ENCODE assay signal across 8 cellular contexts in the genomic region with DNA sequence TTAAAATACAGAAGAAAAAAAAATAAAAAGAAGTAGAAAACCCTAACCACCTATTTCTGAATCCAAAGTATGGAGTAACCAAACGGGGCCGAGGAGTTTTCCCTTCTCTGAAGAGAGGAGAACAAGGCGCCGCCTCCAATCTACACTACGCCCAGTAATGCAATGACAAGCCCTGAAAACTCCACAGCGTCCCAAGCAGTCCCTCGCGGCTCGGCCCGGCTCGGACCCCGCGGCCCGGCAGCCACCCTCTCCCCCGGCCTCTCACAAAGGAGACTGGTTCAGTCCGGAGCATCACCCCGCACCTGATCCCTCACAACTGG. TPM values are rescaled to one million over a fixed set of nuclear protein-coding genes. Genes with fewer than 3 reads are reported as not detected.
A peak's percentile ranks its signal among the peaks of the same experiment; 100 is the strongest.
DNase-seq lines count a peak whose midpoint lies in the region; ATAC-seq, FAIRE-seq and TF ChIP-seq lines count a peak whose summit lies in the region.

No MANE protein-coding gene starts in this region.

- H3K9ac ChIP-seq in GM12878 (ENCODE audit: control insufficient read depth, insufficient read depth, low read length): peak overlapping the region; percentile 94

- peak overlapping the region; percentile 70 for H3K4me2 ChIP-seq in GM12878 (ENCODE audit: control insufficient read depth, insufficient read depth)

- H3K4me3 ChIP-seq in GM12878 (peak overlapping the region; percentile 97), thoracic aorta (peak overlapping the region; percentile 92)

- no peaks in the 10 kb centered on the region for H3K27me3 Mint-ChIP-seq in activated CD4-positive, alpha-beta T cell treated with anti-CD3 and anti-CD28 coated beads, Interleukin-2, amount 10 ng/mL, durations not matched to agents 24 days and 14 days

- TF ChIP-seq EP300 in GM12878 (IDR thresholded peaks at IDR 0.05; ENCODE audit: borderline replicate concordance in 1 of 2, control insufficient read depth in 1 of 2, low read depth in 2 of 2, low read length in 2 of 2): no peak

- H3K9me3 Mint-ChIP-seq in activated CD4-positive, alpha-beta T cell treated with anti-CD3 and anti-CD28 coated beads, Interleukin-2, amount 10 ng/mL, durations not matched to agents 24 days and 14 days: no peaks in the 10 kb centered on the region

- no peaks in the 10 kb centered on the region for H3K27me3 ChIP-seq in GM12878 (replicated peaks in 1 of 2; ENCODE audit: control insufficient read depth in 2 of 2, insufficient read depth in 2 of 2, low read length in 1 of 2)
- no peaks in the 10 kb centered on the region for H3K27me3 ChIP-seq in thoracic aorta (replicated peaks; ENCODE audit: insufficient read depth)

- peaks cover 7% of the 10 kb centered on the region for H3K4me1 ChIP-seq in GM12878 (ENCODE audit: control insufficient read depth, insufficient read depth, low read length)
- H3K4me1 ChIP-seq in thoracic aorta (ENCODE audit: control insufficient read depth in 1 of 2, low read depth in 2 of 2): peaks cover 14 to 26% of the 10 kb centered on the region in 2 donors

- no peak for FAIRE-seq in GM12878 (lab: Jason Lieb, UNC)

- peaks cover 31% of the 10 kb centered on the region for H3K36me3 Mint-ChIP-seq in activated CD4-positive, alpha-beta T cell treated with anti-CD3 and anti-CD28 coated beads, Interleukin-2, amount 10 ng/mL, durations not matched to agents 24 days and 14 days (ENCODE audit: low read depth)

- peaks cover 49% of the 10 kb centered on the region for H3K79me2 ChIP-seq in GM12878 (ENCODE audit: control insufficient read depth, insufficient read depth, low read length)

- CTCF ChIA-PET in GM12878 (lab: Yijun Ruan, JAX): interaction anchor here (0.8 to 3.3 kb wide), 23 partner anchors 9 to 216 kb away, joined by 3 to 38 read pairs (median 4); a partner anchor contains a TSS

- RAD21 ChIA-PET in GM12878 (lab: Charles Lee; ENCODE audit: unreplicated experiment): interaction anchor here (1.0 to 3.2 kb wide), 14 partner anchors 11 to 351 kb away, joined by 3 to 46 read pairs (median 6); a partner anchor contains a TSS

- H2AFZ ChIP-seq in GM12878 (ENCODE audit: control insufficient read depth, low read depth, low read length): peak overlapping the region; percentile 81

- BruUV-seq in GM12878 (replicated peaks; lab: Mats Ljungman, UMichigan): no TSS peak

- peaks cover 26% of the 10 kb centered on the region for H3K4me1 Mint-ChIP-seq in activated CD4-positive, alpha-beta T cell treated with anti-CD3 and anti-CD28 coated beads, Interleukin-2, amount 10 ng/mL, durations not matched to agents 24 days and 14 days

- H4K20me1 ChIP-seq in GM12878 (ENCODE audit: control insufficient read depth, insufficient read depth): no peaks in the 10 kb centered on the region

- intact Hi-C loops in activated CD4-positive, alpha-beta T cell treated with anti-CD3 and anti-CD28 coated beads, Interleukin-2, amount 10 ng/mL, durations not matched to agents 24 days and 14 days (cut with micrococcal nuclease): loop anchor here (10.0 kb wide), 1 partner anchor 351 kb away; a partner anchor contains a TSS
- intact Hi-C loops in GM12878 (cut with micrococcal nuclease; ENCODE audit: unreplicated experiment): no loop called here

- peak overlapping the region; percentile 95 for H3K4me3 Mint-ChIP-seq in activated CD4-positive, alpha-beta T cell treated with anti-CD3 and anti-CD28 coated beads, Interleukin-2, amount 10 ng/mL, durations not matched to agents 24 days and 14 days

- H3K27ac ChIP-seq in GM12878 (ENCODE audit: control insufficient read depth, insufficient read depth) (peak overlapping the region; percentile 94), thoracic aorta (peak overlapping the region; percentile 82 to 94)

- no peaks in the 10 kb centered on the region; a peak in 2 of 4 replicates for H3K36me3 ChIP-seq in GM12878 (ENCODE audit: control insufficient read depth in 2 of 2, insufficient read depth in 2 of 2, low read length in 1 of 2)
- H3K36me3 ChIP-seq in thoracic aorta: no peaks in the 10 kb centered on the region

- H3K27ac Mint-ChIP-seq in activated CD4-positive, alpha-beta T cell treated with anti-CD3 and anti-CD28 coated beads, Interleukin-2, amount 10 ng/mL, durations not matched to agents 24 days and 14 days: peak overlapping the region; percentile 97

- in situ Hi-C loops in GM12878 (cut with MboI): no loop called here

- ATAC-seq in HG03354 (IDR thresholded peaks at IDR 0.05; ENCODE audit: poor library complexity, severe bottlenecking, unreplicated experiment) (peak; percentile 25), GM12878 (peak; percentile 51), left lobe of liver (peak; percentile 27), thoracic aorta (ENCODE audit: insufficient number of reproducible peaks, low FRiP score, low read depth) (no peak)

- TF ChIP-seq POLR2A in GM12878 (IDR thresholded peaks at IDR 0.05; ENCODE audit: low read depth, low read length): no peak

- WGBS in GM12878 (ENCODE audit: insufficient coverage, insufficient replicate concordance, low lambda C conversion rate, missing lambda C conversion rate): 0% methylated on average over 17 of the region's 17 CpGs

- no peak for TF ChIP-seq RAD21 in GM12878 (IDR thresholded peaks at IDR 0.05; ENCODE audit: insufficient read depth, low read depth, low read length)

- H3K9me3 ChIP-seq in GM12878 (replicated peaks; ENCODE audit: control insufficient read depth, insufficient read depth, low read length) (no peaks in the 10 kb centered on the region), thoracic aorta (no peaks in the 10 kb centered on the region)

- POLR2A ChIA-PET in GM12878 (lab: Charles Lee): interaction anchor here (1.0 to 7.3 kb wide), 6 partner anchors 10 to 73 kb away, joined by 4 to 82 read pairs (median 6); a partner anchor contains a TSS

- SMC1A ChIA-PET in GM12878 (lab: Charles Lee; ENCODE audit: uncharacterized antibody, unreplicated experiment): interaction anchor here (0.9 to 2.6 kb wide), 15 partner anchors 9 to 181 kb away, joined by 3 to 23 read pairs (median 5); no protein-coding TSS in a partner anchor

- no peak for DNase-seq in activated CD4-positive, alpha-beta T cell treated with anti-CD3 and anti-CD28 coated beads, Interleukin-2, amount 10 ng/mL, durations not matched to agents 24 days and 14 days
- no peak for DNase-seq in activated CD4-positive, alpha-beta T cell treated with anti-CD3 and anti-CD28 coated beads for 4 hours
- no peak for DNase-seq in GM12878 (ENCODE audit: low read depth, low spot score)
- no peak for DNase-seq in left lobe of liver (ENCODE audit: low spot score)
- DNase-seq in thoracic aorta (ENCODE audit: low spot score): no peak
- DNase-seq in D341Med (ENCODE audit: low spot score): no peak
- no peak for DNase-seq in GM20000 (ENCODE audit: low spot score)

- no peak for TF ChIP-seq CTCF in GM12878 (IDR thresholded peaks at IDR 0.05 in 2 of 3, conservative IDR thresholded peaks at IDR 0.05 in 1 of 3; ENCODE audit: control insufficient read depth in 2 of 3, extremely low read depth in 1 of 3, insufficient read depth in 1 of 3, low read depth in 3 of 3, low read length in 3 of 3)
- TF ChIP-seq CTCF in thoracic aorta (IDR thresholded peaks at IDR 0.05): no peak
- TF ChIP-seq CTCF in GM20000 (IDR thresholded peaks at IDR 0.05; ENCODE audit: extremely low read depth, missing control alignments): no peak

RNA-seq across cellular contexts. Expression of a gene that starts 0.4 kb away (rescaled TPM):
- 104 and 115 TPM in 2 replicates for total RNA-seq in activated CD4-positive, alpha-beta T cell treated with anti-CD3 and anti-CD28 coated beads, Interleukin-2, amount 10 ng/mL, durations not matched to agents 24 days and 14 days
- 181 and 186 TPM in 2 replicates for total RNA-seq in GM12878 (2013; cell fraction: nucleolus; rRNA removed)
- total RNA-seq in GM12878 (2014; rRNA removed) (59.8 and 61.2 TPM in 2 replicates), GM12878 (2014; rRNA removed; fragmentation: Illumina TruSeq; extraction: Trizol) (50.8 and 53.6 TPM in 2 replicates), GM12878 (2021) (79.5 and 80.7 TPM in 2 replicates), left lobe of liver (23.4 TPM), thoracic aorta (10 to 100 TPM; 50.5 to 77.2 TPM)
- polyA plus RNA-seq in GM12878 (2011; ENCODE audit: low read depth): 33.1 TPM
- polyA plus RNA-seq in GM12878 (2011; rRNA removed) (15.4 and 23.3 TPM in 2 replicates), GM12878 (2014; fragmentation: Illumina TruSeq; extraction: Trizol) (52.1 and 60.4 TPM in 2 replicates), GM12878 (2014; fragmentation: Nextera tagmentation; extraction: Ambion mirVana) (10 to 100 TPM; 20.2 to 28.2 TPM), GM12878 (2014; rRNA removed) (31.1 and 34.2 TPM in 2 replicates), GM12878 (2016; fragmentation: Nextera tagmentation; extraction: Ambion mirVana) (10 to 100 TPM; 32.8 to 38.2 TPM)
- 33.4 and 34.9 TPM in 2 replicates for polyA plus RNA-seq in GM12878 (2011; cell fraction: cytosol; rRNA removed)
- polyA plus RNA-seq in GM12878 (2011; cell fraction: nucleus; rRNA removed): 84.8 and 98.6 TPM in 2 replicates
- 36.9 and 73.3 TPM in 2 replicates for polyA plus RNA-seq in GM12878 (2012)
- 65.5 and 76.4 TPM in 2 replicates for polyA minus RNA-seq in GM12878 (2011; rRNA and poly(A)+ RNA removed)
- 34.2 and 35.8 TPM in 2 replicates for polyA minus RNA-seq in GM12878 (2011; cell fraction: cytosol; rRNA and poly(A)+ RNA removed)
- polyA minus RNA-seq in GM12878 (2011; cell fraction: nucleus; rRNA and poly(A)+ RNA removed): 40.1 and 78.9 TPM in 2 replicates

RNA-seq across cellular contexts. Expression of a gene that starts 21.2 kb away (rescaled TPM):
- 26.5 and 30.1 TPM in 2 replicates for total RNA-seq in activated CD4-positive, alpha-beta T cell treated with anti-CD3 and anti-CD28 coated beads, Interleukin-2, amount 10 ng/mL, durations not matched to agents 24 days and 14 days
- 60.8 and 71.3 TPM in 2 replicates for total RNA-seq in GM12878 (2013; cell fraction: nucleolus; rRNA removed)
- total RNA-seq in GM12878 (2014; rRNA removed): 10.5 and 13.1 TPM in 2 replicates
- total RNA-seq in GM12878 (2014; rRNA removed; fragmentation: Illumina TruSeq; extraction: Trizol): 18.8 and 19.9 TPM in 2 replicates
- total RNA-seq in GM12878 (2021): 14.5 and 18.4 TPM in 2 replicates
- polyA plus RNA-seq in GM12878 (2011; ENCODE audit: low read depth): 14.8 TPM
- 45.1 and 57.7 TPM in 2 replicates for polyA plus RNA-seq in GM12878 (2011; rRNA removed)
- 22.4 and 26.5 TPM in 2 replicates for polyA plus RNA-seq in GM12878 (2011; cell fraction: cytosol; rRNA removed)
- 37.8 and 42.7 TPM in 2 replicates for polyA plus RNA-seq in GM12878 (2011; cell fraction: nucleus; rRNA removed)
- polyA plus RNA-seq in GM12878 (2012): 20.1 and 20.4 TPM in 2 replicates
- 19.4 and 26.2 TPM in 2 replicates for polyA plus RNA-seq in GM12878 (2014; fragmentation: Illumina TruSeq; extraction: Trizol)
- 1 to 10 TPM; 5.6 to 9.8 TPM for polyA plus RNA-seq in GM12878 (2014; fragmentation: Nextera tagmentation; extraction: Ambion mirVana)
- polyA plus RNA-seq in GM12878 (2014; rRNA removed): 16.4 and 18.8 TPM in 2 replicates
- 10 to 100 TPM in 1 of 2 experiments, 1 to 10 TPM in 1; 9.6 to 10.3 TPM for polyA plus RNA-seq in GM12878 (2016; fragmentation: Nextera tagmentation; extraction: Ambion mirVana)
- 36.3 and 51.9 TPM in 2 replicates for polyA minus RNA-seq in GM12878 (2011; rRNA and poly(A)+ RNA removed)
- polyA minus RNA-seq in GM12878 (2011; cell fraction: cytosol; rRNA and poly(A)+ RNA removed): 8.3 and 8.5 TPM in 2 replicates
- 12.0 and 17.5 TPM in 2 replicates for polyA minus RNA-seq in GM12878 (2011; cell fraction: nucleus; rRNA and poly(A)+ RNA removed)
- total RNA-seq in left lobe of liver: 7.1 TPM
- total RNA-seq in thoracic aorta: 10 to 100 TPM; 19.2 to 29.3 TPM

RNA-seq across cellular contexts. Expression of a gene that starts 21.4 kb away (rescaled TPM):
- 75.9 and 82.8 TPM in 2 replicates for total RNA-seq in activated CD4-positive, alpha-beta T cell treated with anti-CD3 and anti-CD28 coated beads, Interleukin-2, amount 10 ng/mL, durations not matched to agents 24 days and 14 days
- 49.4 and 57.4 TPM in 2 replicates for total RNA-seq in GM12878 (2013; cell fraction: nucleolus; rRNA removed)
- total RNA-seq in GM12878 (2014; rRNA removed) (17.1 and 18.4 TPM in 2 replicates), GM12878 (2014; rRNA removed; fragmentation: Illumina TruSeq; extraction: Trizol) (26.0 and 27.4 TPM in 2 replicates), GM12878 (2021) (53.8 and 55.5 TPM in 2 replicates), left lobe of liver (28.0 TPM), thoracic aorta (10 to 100 TPM; 34.5 to 54.7 TPM)
- 58.9 TPM for polyA plus RNA-seq in GM12878 (2011; ENCODE audit: low read depth)
- polyA plus RNA-seq in GM12878 (2011; rRNA removed) (70.3 and 113 TPM in 2 replicates), GM12878 (2014; fragmentation: Illumina TruSeq; extraction: Trizol) (59.8 and 74.8 TPM in 2 replicates), GM12878 (2014; fragmentation: Nextera tagmentation; extraction: Ambion mirVana) (10 to 100 TPM; 54.7 to 55.5 TPM), GM12878 (2014; rRNA removed) (53.1 and 54.8 TPM in 2 replicates), GM12878 (2016; fragmentation: Nextera tagmentation; extraction: Ambion mirVana) (10 to 100 TPM; 54.8 to 57.8 TPM)
- polyA plus RNA-seq in GM12878 (2011; cell fraction: cytosol; rRNA removed): 88.9 and 111 TPM in 2 replicates
- 61.4 and 80.7 TPM in 2 replicates for polyA plus RNA-seq in GM12878 (2011; cell fraction: nucleus; rRNA removed)
- polyA plus RNA-seq in GM12878 (2012): 39.8 and 70.7 TPM in 2 replicates
- polyA minus RNA-seq in GM12878 (2011; rRNA and poly(A)+ RNA removed): 103 and 114 TPM in 2 replicates
- 15.1 and 27.9 TPM in 2 replicates for polyA minus RNA-seq in GM12878 (2011; cell fraction: cytosol; rRNA and poly(A)+ RNA removed)
- 18.7 and 29.6 TPM in 2 replicates for polyA minus RNA-seq in GM12878 (2011; cell fraction: nucleus; rRNA and poly(A)+ RNA removed)

RNA-seq across cellular contexts. Expression of a gene that starts 55.6 kb away (rescaled TPM):
- 72.9 and 81.7 TPM in 2 replicates for total RNA-seq in activated CD4-positive, alpha-beta T cell treated with anti-CD3 and anti-CD28 coated beads, Interleukin-2, amount 10 ng/mL, durations not matched to agents 24 days and 14 days
- 281 and 328 TPM in 2 replicates for total RNA-seq in GM12878 (2013; cell fraction: nucleolus; rRNA removed)
- total RNA-seq in GM12878 (2014; rRNA removed): 66.3 and 79.6 TPM in 2 replicates
- 54.8 and 56.5 TPM in 2 replicates for total RNA-seq in GM12878 (2014; rRNA removed; fragmentation: Illumina TruSeq; extraction: Trizol)
- 56.6 and 63.9 TPM in 2 replicates for total RNA-seq in GM12878 (2021)
- 37.9 TPM for polyA plus RNA-seq in GM12878 (2011; ENCODE audit: low read depth)
- 147 and 165 TPM in 2 replicates for polyA plus RNA-seq in GM12878 (2011; rRNA removed)
- 126 and 137 TPM in 2 replicates for polyA plus RNA-seq in GM12878 (2011; cell fraction: cytosol; rRNA removed)
- 573 and 682 TPM in 2 replicates for polyA plus RNA-seq in GM12878 (2011; cell fraction: nucleus; rRNA removed)
- polyA plus RNA-seq in GM12878 (2012): 46.9 and 50.9 TPM in 2 replicates
- polyA plus RNA-seq in GM12878 (2014; fragmentation: Illumina TruSeq; extraction: Trizol): 69.4 and 71.4 TPM in 2 replicates
- 10 to 100 TPM; 32.8 to 36.0 TPM for polyA plus RNA-seq in GM12878 (2014; fragmentation: Nextera tagmentation; extraction: Ambion mirVana)
- 82.5 and 83.9 TPM in 2 replicates for polyA plus RNA-seq in GM12878 (2014; rRNA removed)
- 10 to 100 TPM; 64.7 to 70.9 TPM for polyA plus RNA-seq in GM12878 (2016; fragmentation: Nextera tagmentation; extraction: Ambion mirVana)
- polyA minus RNA-seq in GM12878 (2011; rRNA and poly(A)+ RNA removed): 106 and 127 TPM in 2 replicates
- 24.3 and 36.8 TPM in 2 replicates for polyA minus RNA-seq in GM12878 (2011; cell fraction: cytosol; rRNA and poly(A)+ RNA removed)
- 93.9 and 122 TPM in 2 replicates for polyA minus RNA-seq in GM12878 (2011; cell fraction: nucleus; rRNA and poly(A)+ RNA removed)
- total RNA-seq in left lobe of liver: 13.4 TPM
- 10 to 100 TPM; 54.8 to 62.4 TPM for total RNA-seq in thoracic aorta
